In genomic region chr17:61248399-61248798, GRCh38 we compare ENCODE assay signal across 14 cellular contexts.
DNase-seq lines count a peak whose midpoint lies in the region; ATAC-seq, FAIRE-seq and TF ChIP-seq lines count a peak whose summit lies in the region.
"Had no signal": no experiment of that assay in that cellular context is flagged by ENCODE, and none has a peak within 500 bp of the region (broad histone marks: within the 10 kb centered on the region; RNA-seq: fewer than 3 reads in every experiment).

No MANE protein-coding gene starts in this region.

- H3K4me1 ChIP-seq in small intestine (ENCODE audit: control insufficient read depth in 2 of 2, insufficient read depth in 1 of 2, low read depth in 1 of 2, low read length in 1 of 2), result peaks cover 0 to 11% of the 10 kb centered on the region in 2 donors

- no peak for TF ChIP-seq CTCF in fibroblast of pulmonary artery (IDR thresholded peaks at IDR 0.05; ENCODE audit: low read length, missing control alignments)

- ATAC-seq in HG02763 (IDR thresholded peaks at IDR 0.05; ENCODE audit: unreplicated experiment) (no peak), HG03442 (IDR thresholded peaks at IDR 0.05; ENCODE audit: unreplicated experiment) (no peak)

- H3K4me3 ChIP-seq in fibroblast of pulmonary artery (replicated peaks; ENCODE audit: low read depth, low read length) (no peak overlapping the region), small intestine (ENCODE audit: low read depth in 1 of 2, low read length in 2 of 2) (no peak overlapping the region)

- H3K27me3 ChIP-seq in small intestine (ENCODE audit: control insufficient read depth in 2 of 2, insufficient read depth in 2 of 2, low read length in 2 of 2), result no peaks in the 10 kb centered on the region

- H3K27ac ChIP-seq in small intestine (ENCODE audit: low read depth in 1 of 2, low read length in 1 of 2), result peak overlapping the region in 1 of 2 donors; percentile 3

- peak; percentile 58 for DNase-seq in DMS 273 (lab: John Stamatoyannopoulos, UW; ENCODE audit: unreplicated experiment)
- DNase-seq in DMS 273 treated with DMSO at 0.1 percent for 48 hours (lab: John Stamatoyannopoulos, UW), result no peak
- DNase-seq in fibroblast of pulmonary artery (ENCODE audit: low read depth), result peak; percentile 34
- peak; percentile 96 for DNase-seq in small intestine
- no peak for DNase-seq in activated CD8-positive, alpha-beta memory T cell treated with anti-CD3 and anti-CD28 coated beads, Interleukin-2, amount 50 U/mL, for 48 hours
- DNase-seq: 8988T; activated CD4-positive, alpha-beta T cell treated with anti-CD3 and anti-CD28 coated beads, Interleukin-2, amount 50 U/mL, for 48 hours; activated naive CD8-positive, alpha-beta T cell treated with anti-CD3 and anti-CD28 coated beads, Interleukin-2, amount 10 ng/mL, durations not matched to agents 7 days and 5 days; DND-41; Kasumi-1; stimulated activated CD8-positive, alpha-beta memory T cell treated with anti-CD3 and anti-CD28 coated beads, Interleukin-4, amount 100 ng/mL, for 48 hours had no signal

- WGBS in small intestine, 3 donors, result 45 to 75% (median 58%) methylated on average over 2 of the region's 2 CpGs

- H3K36me3 ChIP-seq in small intestine (ENCODE audit: control insufficient read depth in 2 of 2, insufficient read depth in 2 of 2, low read length in 2 of 2), result no peaks in the 10 kb centered on the region

- no peak for FAIRE-seq in small intestine (lab: Jason Lieb, UNC)

- H3K9me3 ChIP-seq in small intestine (ENCODE audit: control insufficient read depth, low read depth), result no peaks in the 10 kb centered on the region

TF ChIP-seq in PFSK-1, 5 proteins besides CTCF, POLR2A, EP300 and RAD21:
- 0 out of 2 replicates have a peak, but pooled peaks have one; percentile 34 for TF ChIP-seq POLR2AphosphoS5 (IDR thresholded peaks at IDR 0.05; ENCODE audit: low read depth, low read length)
- TF ChIP-seq TAF1 (IDR thresholded peaks at IDR 0.05; ENCODE audit: borderline replicate concordance, insufficient read depth, low read length), result no peak

Comparison
In these comparisons a context has a peak if more than half of its experiments do, and no peak if none do; other contexts are left out.
1. DNase-seq: peak in DMS 273 (single experiment), fibroblast of pulmonary artery (single experiment) and small intestine (single experiment); none in DMS 273 treated with DMSO at 0.1 percent for 48 hours (single experiment) and activated CD8-positive, alpha-beta memory T cell treated with anti-CD3 and anti-CD28 coated beads, Interleukin-2, amount 50 U/mL, for 48 hours (single experiment).